12 cellular contexts compared by ENCODE assay signal in genomic region chr1:187691439-187691838, GRCh38.
A peak's percentile ranks its signal among the peaks of the same experiment; 100 is the strongest.
DNase-seq lines count a peak whose midpoint lies in the region; TF ChIP-seq lines count a peak whose summit lies in the region.
"Had no signal": no experiment of that assay in that cellular context is flagged by ENCODE, and none has a peak within 500 bp of the region (broad histone marks: within the 10 kb centered on the region; RNA-seq: fewer than 3 reads in every experiment).

No MANE protein-coding gene starts in this region.

- peaks cover 54% of the 10 kb centered on the region for H3K4me1 Mint-ChIP-seq in MCF 10A (ENCODE audit: insufficient read depth, unreplicated experiment)
- H3K4me1 Mint-ChIP-seq: memory B cell had no signal

- no peak for TF ChIP-seq RAD21 in SK-N-SH (IDR thresholded peaks at IDR 0.05; ENCODE audit: low read length)

- no peaks in the 10 kb centered on the region for H3K27me3 Mint-ChIP-seq in MCF 10A (ENCODE audit: insufficient read depth, unreplicated experiment)
- H3K27me3 Mint-ChIP-seq: memory B cell had no signal

- H3K27ac ChIP-seq in breast epithelium = no peak overlapping the region
- peak overlapping the region in 1 of 2 experiments; percentile 83; a peak in 2 of 4 replicates for H3K27ac ChIP-seq in SK-N-SH (ENCODE audit: low read depth in 2 of 2, low read length in 1 of 2)
- H3K27ac ChIP-seq: transverse colon had no signal

- H3K9me2 ChIP-seq in SK-N-SH = no peaks in the 10 kb centered on the region

- intact Hi-C loops in MCF 10A (cut with micrococcal nuclease) (loop anchor here (1.0 to 10.0 kb wide), 2 partner anchors 36 to 1317 kb away; partner anchors contain the start of genes ODR4 and TPR), breast epithelium (cut with DNase I; ENCODE audit: low total_unique reads) (no loop called here)

- H3K4me1 ChIP-seq in breast epithelium (no peaks in the 10 kb centered on the region), SK-N-SH (ENCODE audit: control insufficient read depth in 1 of 2, insufficient read depth in 2 of 2, low read depth in 1 of 2, low read length in 1 of 2) (peaks cover 4 to 20% of the 10 kb centered on the region in 2 experiments; a peak in 3 of 4 replicates)
- H3K4me1 ChIP-seq: transverse colon had no signal

- TF ChIP-seq EP300 in SK-N-SH (IDR thresholded peaks at IDR 0.05; ENCODE audit: borderline replicate concordance in 1 of 2, low read depth in 1 of 2, low read length in 1 of 2) = peak in 1 of 2 experiments; percentile 93; a peak in 2 of 4 replicates

- H3K36me3 ChIP-seq in breast epithelium (no peaks in the 10 kb centered on the region), SK-N-SH (replicated peaks in 1 of 2; ENCODE audit: control insufficient read depth in 1 of 2, insufficient read depth in 2 of 2, low read length in 1 of 2) (no peaks in the 10 kb centered on the region)
- H3K36me3 ChIP-seq: transverse colon had no signal

- no peak overlapping the region for H3K4me3 ChIP-seq in breast epithelium
- no peak overlapping the region for H3K4me3 ChIP-seq in SK-N-SH (ENCODE audit: low read depth in 2 of 2, low read length in 1 of 2)
- H3K4me3 ChIP-seq in fibroblast of the aortic adventitia (ENCODE audit: low read depth, low read length) = no peak overlapping the region
- H3K4me3 ChIP-seq: transverse colon had no signal

- CTCF ChIA-PET in MCF 10A (lab: Yijun Ruan, JAX) = no interaction called here
- CTCF ChIA-PET in SK-N-SH (lab: Yijun Ruan, JAX) = no interaction called here

- TF ChIP-seq CTCF in MCF 10A (IDR thresholded peaks at IDR 0.05; ENCODE audit: unreplicated experiment) (no peak), breast epithelium (IDR thresholded peaks at IDR 0.05) (no peak), SK-N-SH (IDR thresholded peaks at IDR 0.05) (no peak), fibroblast of the aortic adventitia (IDR thresholded peaks at IDR 0.05; ENCODE audit: insufficient read depth, low read length) (no peak), GM10266 (IDR thresholded peaks at IDR 0.05; ENCODE audit: control insufficient read depth, insufficient read depth, low read depth, missing control alignments) (no peak)

- H3K9me3 Mint-ChIP-seq in MCF 10A (ENCODE audit: unreplicated experiment) = peaks cover 4% of the 10 kb centered on the region

- H2AFZ ChIP-seq in SK-N-SH (ENCODE audit: low read depth) = no peak overlapping the region

- POLR2A ChIA-PET in MCF 10A (lab: Yijun Ruan, JAX) = interaction anchor here (0.7 kb wide), 2 partner anchors 488 to 1676 kb away, joined by 3 read pairs; no protein-coding TSS in a partner anchor
- POLR2A ChIA-PET in SK-N-SH (lab: Yijun Ruan, JAX) = no interaction called here

- H3K9ac ChIP-seq in SK-N-SH = no peak overlapping the region

- WGBS in SK-N-SH (ENCODE audit: low lambda C conversion rate) = 9% methylated on average over 2 of the region's 2 CpGs

- H3K27me3 ChIP-seq in breast epithelium = no peaks in the 10 kb centered on the region
- H3K27me3 ChIP-seq in SK-N-SH (ENCODE audit: insufficient read depth) = no peaks in the 10 kb centered on the region
- H3K27me3 ChIP-seq: transverse colon had no signal

- no peak for TF ChIP-seq POLR2A in breast epithelium (IDR thresholded peaks at IDR 0.05)

- H3K9me3 ChIP-seq in breast epithelium = no peaks in the 10 kb centered on the region
- H3K9me3 ChIP-seq in SK-N-SH = no peaks in the 10 kb centered on the region
- H3K9me3 ChIP-seq: transverse colon had no signal

- DNase-seq in MCF 10A (ENCODE audit: unreplicated experiment) = peak; percentile 98
- no peak for DNase-seq in breast epithelium (ENCODE audit: low spot score in 2 of 2)
- no peak for DNase-seq in SK-N-SH
- peak; percentile 93 for DNase-seq in fibroblast of the aortic adventitia (ENCODE audit: low read depth)
- DNase-seq in SHP77 (lab: John Stamatoyannopoulos, UW) = no peak
- DNase-seq in GM10266 (ENCODE audit: extremely low spot score) = no peak
- DNase-seq in HuH-7.5 (ENCODE audit: low spot score) = no peak
- no peak for DNase-seq in NCI-H526 treated with DMSO at 0.1 percent for 48 hours (lab: John Stamatoyannopoulos, UW)
- DNase-seq: central memory CD4-positive, alpha-beta T cell; NCI-H1417 treated with DMSO at 0.1 percent for 48 hours; transverse colon had no signal

- H3K4me3 Mint-ChIP-seq in MCF 10A (ENCODE audit: unreplicated experiment) = no peak overlapping the region
- H3K4me3 Mint-ChIP-seq: memory B cell had no signal

- BruUV-seq in MCF 10A (replicated peaks; lab: Mats Ljungman, UMichigan) = no TSS peak

- H3F3A ChIP-seq in SK-N-SH (replicated peaks; ENCODE audit: insufficient read depth) = peaks cover 31% of the 10 kb centered on the region

- no peaks in the 10 kb centered on the region for H3K36me3 Mint-ChIP-seq in MCF 10A (ENCODE audit: insufficient read depth, unreplicated experiment)
- H3K36me3 Mint-ChIP-seq: memory B cell had no signal

- no peaks in the 10 kb centered on the region for H4K20me1 ChIP-seq in SK-N-SH (ENCODE audit: insufficient read depth)

- H3K27ac Mint-ChIP-seq in MCF 10A (ENCODE audit: low read depth, unreplicated experiment) = peak overlapping the region; percentile 24
- H3K27ac Mint-ChIP-seq: memory B cell had no signal

- no peak overlapping the region for H3K4me2 ChIP-seq in SK-N-SH

- H3K79me2 ChIP-seq in SK-N-SH (ENCODE audit: insufficient read depth) = no peaks in the 10 kb centered on the region

TF ChIP-seq in SK-N-SH, 30 proteins besides CTCF, POLR2A, EP300 and RAD21 (continues in another document):
- peak; percentile 95 for TF ChIP-seq FOSL2 (IDR thresholded peaks at IDR 0.05; ENCODE audit: borderline replicate concordance, low read depth)
- no peak for TF ChIP-seq REST (IDR thresholded peaks at IDR 0.05; ENCODE audit: low read depth, low read length)
- TF ChIP-seq TAF1 (IDR thresholded peaks at IDR 0.05; ENCODE audit: borderline replicate concordance, low read depth, low read length) = no peak
- TF ChIP-seq MEF2A (IDR thresholded peaks at IDR 0.05; ENCODE audit: borderline replicate concordance, low read depth) = 0 out of 2 replicates have a peak, but pooled peaks have one; percentile 22
- TF ChIP-seq MAX (IDR thresholded peaks at IDR 0.05; ENCODE audit: low read depth) = peak; percentile 69; the same call in 1 of the 2 replicates
- no peak for TF ChIP-seq FOXJ3 (CRISPR knock-in tag; IDR thresholded peaks at IDR 0.05)
- TF ChIP-seq ZBTB33 (IDR thresholded peaks at IDR 0.05; ENCODE audit: borderline replicate concordance, low read depth) = 0 out of 2 replicates have a peak, but pooled peaks have one; percentile 53
- TF ChIP-seq RXRA (IDR thresholded peaks at IDR 0.05; ENCODE audit: borderline replicate concordance, low read depth) = no peak
- peak; percentile 76 for TF ChIP-seq PBX3 (IDR thresholded peaks at IDR 0.05)
- TF ChIP-seq NRF1 (IDR thresholded peaks at IDR 0.05; ENCODE audit: low read depth, low read length) = no peak
- peak; percentile 45; the same call in 1 of the 2 replicates for TF ChIP-seq YY1 (IDR thresholded peaks at IDR 0.05; ENCODE audit: low read depth)
- peak; percentile 97 for TF ChIP-seq JUND (IDR thresholded peaks at IDR 0.05)

Comparison
In these comparisons a context has a peak if more than half of its experiments do, and no peak if none do; other contexts are left out.
1. DNase-seq: peak in MCF 10A (single experiment) and fibroblast of the aortic adventitia (single experiment); none in breast epithelium (0 of 2), SK-N-SH (single experiment), SHP77 (0 of 2), GM10266 (single experiment), HuH-7.5 (single experiment) and NCI-H526 treated with DMSO at 0.1 percent for 48 hours (single experiment).